Comparison of ENCODE assay signal across 22 cellular contexts in genomic region chr10:13475124-13475523, GRCh38. TPM values are rescaled to one million over a fixed set of nuclear protein-coding genes. Genes with fewer than 3 reads are reported as not detected.
"Had no signal": no experiment of that assay in that cellular context is flagged by ENCODE, and none has a peak within 500 bp of the region (broad histone marks: within the 10 kb centered on the region; RNA-seq: fewer than 3 reads in every experiment).

No MANE protein-coding gene starts in this region.

- H3K9me3 Mint-ChIP-seq: activated CD8-positive, alpha-beta T cell treated with anti-CD3 and anti-CD28 coated beads for 36 hours; activated naive CD8-positive, alpha-beta T cell treated with anti-CD3 and anti-CD28 coated beads, Interleukin-2, amount 10 ng/mL, durations not matched to agents 7 days and 5 days; T-cell had no signal

- H2AFZ ChIP-seq: PC-9 had no signal

- H3K4me2 ChIP-seq: PC-9 had no signal

- H3K4me3 ChIP-seq: adrenal gland, PC-9, SK-N-MC had no signal

- H3K36me3 ChIP-seq: adrenal gland had no signal

- H3K36me3 Mint-ChIP-seq: activated naive CD8-positive, alpha-beta T cell treated with anti-CD3 and anti-CD28 coated beads, Interleukin-2, amount 10 ng/mL, durations not matched to agents 7 days and 5 days; T-cell had no signal

- H3K9me3 ChIP-seq: adrenal gland had no signal

- DNase-seq: activated CD4-positive, alpha-beta T cell treated with anti-CD3 and anti-CD28 coated beads for 36 hours; activated CD8-positive, alpha-beta memory T cell treated with anti-CD3 and anti-CD28 coated beads, Interleukin-2, amount 50 U/mL, for 48 hours; activated CD8-positive, alpha-beta T cell treated with anti-CD3 and anti-CD28 coated beads for 36 hours; activated naive CD4-positive, alpha-beta T cell treated with anti-CD3 and anti-CD28 coated beads, Interleukin-2, amount 50 U/mL, for 16 hours; activated naive CD8-positive, alpha-beta T cell treated with anti-CD3 and anti-CD28 coated beads, Interleukin-2, amount 10 ng/mL, durations not matched to agents 7 days and 5 days; activated T-cell treated with anti-CD3 and anti-CD28 coated beads, Interleukin-2, amount 50 U/mL, for 1 hour; adrenal gland; anterior cingulate cortex; central memory CD4-positive, alpha-beta T cell; MM.1S; NCI-H1105; NCI-H1436; NCI-H1694 treated with DMSO at 0.1 percent for 48 hours; NCI-H2029 treated with DMSO at 0.1 percent for 48 hours; NCI-H345; NCI-H510A; PC-9; T-cell had no signal

- ATAC-seq: activated CD4-positive, alpha-beta T cell treated with anti-CD3 and anti-CD28 coated beads for 36 hours; activated CD8-positive, alpha-beta T cell treated with anti-CD3 and anti-CD28 coated beads for 36 hours; Right ventricle myocardium inferior; T-cell had no signal

- H3K4me1 Mint-ChIP-seq: activated CD4-positive, alpha-beta T cell treated with anti-CD3 and anti-CD28 coated beads for 36 hours; activated naive CD8-positive, alpha-beta T cell treated with anti-CD3 and anti-CD28 coated beads, Interleukin-2, amount 10 ng/mL, durations not matched to agents 7 days and 5 days; T-cell had no signal

- H3K27me3 ChIP-seq: adrenal gland had no signal

- H3K4me3 Mint-ChIP-seq: activated CD4-positive, alpha-beta T cell treated with anti-CD3 and anti-CD28 coated beads for 36 hours; activated CD8-positive, alpha-beta T cell treated with anti-CD3 and anti-CD28 coated beads for 36 hours; activated naive CD8-positive, alpha-beta T cell treated with anti-CD3 and anti-CD28 coated beads, Interleukin-2, amount 10 ng/mL, durations not matched to agents 7 days and 5 days; T-cell had no signal

- H3K4me1 ChIP-seq: adrenal gland had no signal

- H3K27ac ChIP-seq: adrenal gland, PC-9, SK-N-MC, VCaP had no signal

- H3K27ac Mint-ChIP-seq: activated CD4-positive, alpha-beta T cell treated with anti-CD3 and anti-CD28 coated beads for 36 hours; activated CD8-positive, alpha-beta T cell treated with anti-CD3 and anti-CD28 coated beads for 36 hours; activated naive CD8-positive, alpha-beta T cell treated with anti-CD3 and anti-CD28 coated beads, Interleukin-2, amount 10 ng/mL, durations not matched to agents 7 days and 5 days; T-cell had no signal

RNA-seq across cellular contexts. Expression of gene BEND7, which starts 53.7 kb away (rescaled TPM):
- total RNA-seq: activated CD4-positive, alpha-beta T cell treated with anti-CD3 and anti-CD28 coated beads for 36 hours; activated CD8-positive, alpha-beta T cell treated with anti-CD3 and anti-CD28 coated beads for 36 hours; activated naive CD8-positive, alpha-beta T cell treated with anti-CD3 and anti-CD28 coated beads, Interleukin-2, amount 10 ng/mL, durations not matched to agents 7 days and 5 days; T-helper 2 cell treated with Interferon-gamma antibody and Interleukin-4, amounts not matched to agents 100 ng/mL and 5 ng/mL, for 36 hours had no signal
